In the genomic region with DNA sequence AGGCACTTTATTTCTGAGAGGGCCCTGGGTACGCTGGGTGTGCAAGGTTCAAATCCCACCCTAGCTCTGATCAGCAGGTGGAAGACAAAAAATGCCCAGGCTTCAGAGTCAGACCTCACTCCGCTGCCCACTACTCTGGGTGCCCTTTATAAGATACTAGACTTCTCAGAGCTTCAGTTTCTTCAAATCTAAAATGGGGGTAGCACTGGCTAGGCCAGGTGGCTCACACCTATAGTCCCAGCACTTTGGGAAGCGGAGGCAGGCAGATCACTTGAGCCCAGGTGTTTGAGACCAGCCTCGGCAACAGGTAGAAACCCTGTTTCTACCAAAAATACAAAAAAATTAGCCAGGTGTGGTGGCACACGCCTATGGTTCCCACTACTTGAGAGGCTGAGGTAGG, we compare ENCODE assay signal across 32 cellular contexts. TPM values are rescaled to one million over a fixed set of nuclear protein-coding genes. Genes with fewer than 3 reads are reported as not detected.
A peak's percentile ranks its signal among the peaks of the same experiment; 100 is the strongest.
DNase-seq lines count a peak whose midpoint lies in the region; ATAC-seq and TF ChIP-seq lines count a peak whose summit lies in the region.
"Had no signal": no experiment of that assay in that cellular context is flagged by ENCODE, and none has a peak within 500 bp of the region (broad histone marks: within the 10 kb centered on the region; RNA-seq: fewer than 3 reads in every experiment).

No MANE protein-coding gene starts in this region.

- H3K36me3 Mint-ChIP-seq in activated CD8-positive, alpha-beta T cell treated with anti-CD3 and anti-CD28 coated beads for 36 hours (ENCODE audit: low read depth), result peaks cover 20% of the 10 kb centered on the region
- H3K36me3 Mint-ChIP-seq in activated CD8-positive, alpha-beta T cell treated with anti-CD3 and anti-CD28 coated beads, Interleukin-2, amount 10 ng/mL, durations not matched to agents 7 days and 5 days (ENCODE audit: low read depth), result peaks cover 42% of the 10 kb centered on the region
- H3K36me3 Mint-ChIP-seq in endodermal cell (ENCODE audit: low read depth) (peaks cover 53% of the 10 kb centered on the region), nephron progenitor cell (ENCODE audit: low read depth) (peaks cover 35% of the 10 kb centered on the region), CD14-positive monocyte (peaks cover 35 to 50% of the 10 kb centered on the region in 2 donors)

- CTCF ChIA-PET in activated CD8-positive, alpha-beta T cell treated with anti-CD3 and anti-CD28 coated beads for 36 hours (lab: Charles Lee), result interaction anchor here (1.6 kb wide), 1 partner anchor 8 kb away, joined by 3 read pairs; no protein-coding TSS in a partner anchor
- CTCF ChIA-PET in activated CD8-positive, alpha-beta T cell treated with anti-CD3 and anti-CD28 coated beads, Interleukin-2, amount 10 ng/mL, durations not matched to agents 7 days and 5 days (lab: Charles Lee), result interaction anchor here (1.1 to 1.3 kb wide), 2 partner anchors 24 to 103 kb away, joined by 3 read pairs; no protein-coding TSS in a partner anchor

- no peaks in the 10 kb centered on the region for H3K9me3 Mint-ChIP-seq in activated CD8-positive, alpha-beta T cell treated with anti-CD3 and anti-CD28 coated beads for 36 hours
- H3K9me3 Mint-ChIP-seq in activated CD8-positive, alpha-beta T cell treated with anti-CD3 and anti-CD28 coated beads, Interleukin-2, amount 10 ng/mL, durations not matched to agents 7 days and 5 days (ENCODE audit: insufficient read depth), result no peaks in the 10 kb centered on the region
- H3K9me3 Mint-ChIP-seq in endodermal cell (peaks cover 10% of the 10 kb centered on the region), nephron progenitor cell (peaks cover 8% of the 10 kb centered on the region), CD14-positive monocyte (peaks cover 0 to 10% (median 6%) of the 10 kb centered on the region in 7 donors)
- H3K9me3 Mint-ChIP-seq: T-helper 2 cell treated with Interferon-gamma antibody and Interleukin-4, amounts not matched to agents 5 μg/mL and 100 μg/mL, for 36 hours had no signal

- POLR2A ChIA-PET in activated CD8-positive, alpha-beta T cell treated with anti-CD3 and anti-CD28 coated beads for 36 hours (lab: Charles Lee), result no interaction called here
- POLR2A ChIA-PET in activated CD8-positive, alpha-beta T cell treated with anti-CD3 and anti-CD28 coated beads, Interleukin-2, amount 10 ng/mL, durations not matched to agents 7 days and 5 days (lab: Charles Lee), result no interaction called here

- peaks cover 18% of the 10 kb centered on the region for H4K20me1 ChIP-seq in Loucy (ENCODE audit: insufficient read depth, low read length, poor library complexity, severe bottlenecking)

- H3K4me3 ChIP-seq in Loucy (ENCODE audit: low read length, poor library complexity, severe bottlenecking) (no peak overlapping the region), endodermal cell (ENCODE audit: low read length) (peak overlapping the region; percentile 87)
- H3K4me3 ChIP-seq: adrenal gland, body of pancreas, esophagus squamous epithelium, right lobe of liver, stomach, uterus had no signal

- H3K4me2 ChIP-seq in Loucy (ENCODE audit: low read depth, low read length, poor library complexity, severe bottlenecking), result peak overlapping the region; percentile 97

- H3K27me3 Mint-ChIP-seq in activated CD8-positive, alpha-beta T cell treated with anti-CD3 and anti-CD28 coated beads for 36 hours, result no peaks in the 10 kb centered on the region
- H3K27me3 Mint-ChIP-seq in activated CD8-positive, alpha-beta T cell treated with anti-CD3 and anti-CD28 coated beads, Interleukin-2, amount 10 ng/mL, durations not matched to agents 7 days and 5 days (ENCODE audit: low read depth), result no peaks in the 10 kb centered on the region
- H3K27me3 Mint-ChIP-seq in endodermal cell (ENCODE audit: insufficient read depth) (no peaks in the 10 kb centered on the region), nephron progenitor cell (ENCODE audit: low read depth, poor library complexity) (peaks cover 3% of the 10 kb centered on the region), CD14-positive monocyte (ENCODE audit: low read depth in 3 of 3) (no peaks in the 10 kb centered on the region)

- peaks cover 40% of the 10 kb centered on the region for H3K4me1 ChIP-seq in Loucy (ENCODE audit: insufficient read depth, low read length, poor library complexity, severe bottlenecking)
- peaks cover 16% of the 10 kb centered on the region for H3K4me1 ChIP-seq in endodermal cell (ENCODE audit: control insufficient read depth, insufficient read depth, low read length)
- H3K4me1 ChIP-seq: uterus had no signal

- H3K4me3 Mint-ChIP-seq in activated CD8-positive, alpha-beta T cell treated with anti-CD3 and anti-CD28 coated beads for 36 hours, result peak overlapping the region; percentile 90
- H3K4me3 Mint-ChIP-seq in activated CD8-positive, alpha-beta T cell treated with anti-CD3 and anti-CD28 coated beads, Interleukin-2, amount 10 ng/mL, durations not matched to agents 7 days and 5 days, result no peak overlapping the region
- peak overlapping the region; percentile 89 for H3K4me3 Mint-ChIP-seq in endodermal cell
- H3K4me3 Mint-ChIP-seq in nephron progenitor cell, result peak overlapping the region; percentile 5
- no peak overlapping the region for H3K4me3 Mint-ChIP-seq in CD14-positive monocyte

- ATAC-seq in activated CD8-positive, alpha-beta T cell treated with anti-CD3 and anti-CD28 coated beads for 36 hours, result no peak
- no peak for ATAC-seq in activated CD8-positive, alpha-beta T cell treated with anti-CD3 and anti-CD28 coated beads, Interleukin-2, amount 10 ng/mL, durations not matched to agents 7 days and 5 days
- ATAC-seq in GM21447 (IDR thresholded peaks at IDR 0.05; ENCODE audit: unreplicated experiment) (no peak), HG02623 (IDR thresholded peaks at IDR 0.05; ENCODE audit: unreplicated experiment) (no peak)
- ATAC-seq: body of pancreas, PC-3, right lobe of liver had no signal

- H3F3A ChIP-seq in Loucy (ENCODE audit: low read depth), result peaks cover 2% of the 10 kb centered on the region; the same call in 1 of the 2 replicates

- H3K27ac Mint-ChIP-seq in activated CD8-positive, alpha-beta T cell treated with anti-CD3 and anti-CD28 coated beads for 36 hours, result no peak overlapping the region
- H3K27ac Mint-ChIP-seq in activated CD8-positive, alpha-beta T cell treated with anti-CD3 and anti-CD28 coated beads, Interleukin-2, amount 10 ng/mL, durations not matched to agents 7 days and 5 days, result no peak overlapping the region
- H3K27ac Mint-ChIP-seq in endodermal cell, result no peak overlapping the region
- H3K27ac Mint-ChIP-seq in nephron progenitor cell, result no peak overlapping the region
- H3K27ac Mint-ChIP-seq in CD14-positive monocyte, result peak overlapping the region in 1 of 7 donors; percentile 25
- H3K27ac Mint-ChIP-seq: H9; T-helper 2 cell treated with Interferon-gamma antibody and Interleukin-4, amounts not matched to agents 5 μg/mL and 100 μg/mL, for 36 hours had no signal

- peaks cover 31% of the 10 kb centered on the region; the same call in 1 of the 2 replicates for H3K79me2 ChIP-seq in Loucy (ENCODE audit: insufficient read depth, low read length)

- H3K4me1 Mint-ChIP-seq in activated CD8-positive, alpha-beta T cell treated with anti-CD3 and anti-CD28 coated beads for 36 hours (ENCODE audit: low read depth), result peaks cover 31% of the 10 kb centered on the region
- H3K4me1 Mint-ChIP-seq in activated CD8-positive, alpha-beta T cell treated with anti-CD3 and anti-CD28 coated beads, Interleukin-2, amount 10 ng/mL, durations not matched to agents 7 days and 5 days (ENCODE audit: low read depth), result peaks cover 42% of the 10 kb centered on the region
- H3K4me1 Mint-ChIP-seq in endodermal cell, result peaks cover 23% of the 10 kb centered on the region
- H3K4me1 Mint-ChIP-seq in nephron progenitor cell, result peaks cover 27% of the 10 kb centered on the region
- peaks cover 43% of the 10 kb centered on the region for H3K4me1 Mint-ChIP-seq in CD14-positive monocyte

- TF ChIP-seq CTCF in activated CD8-positive, alpha-beta T cell treated with anti-CD3 and anti-CD28 coated beads for 36 hours (IDR thresholded peaks at IDR 0.05), result no peak
- no peak for TF ChIP-seq CTCF in Loucy (conservative IDR thresholded peaks at IDR 0.05; ENCODE audit: low read length)
- no peak for TF ChIP-seq CTCF in endodermal cell (conservative IDR thresholded peaks at IDR 0.05)
- TF ChIP-seq CTCF in nephron progenitor cell (IDR thresholded peaks at IDR 0.05), result no peak
- TF ChIP-seq CTCF in CD14-positive monocyte (IDR thresholded peaks at IDR 0.05), result no peak

- H3K36me3 ChIP-seq in Loucy (ENCODE audit: insufficient read depth, low read length) (no peaks in the 10 kb centered on the region), endodermal cell (ENCODE audit: control insufficient read depth, insufficient read depth, low read length) (peaks cover 53% of the 10 kb centered on the region)
- H3K36me3 ChIP-seq: uterus had no signal

- no peak overlapping the region for H3K27ac ChIP-seq in endodermal cell (ENCODE audit: low read depth, low read length)
- H3K27ac ChIP-seq: adrenal gland, body of pancreas, esophagus squamous epithelium, HL-60, KMS-11, right lobe of liver, stomach, uterus had no signal

- no peaks in the 10 kb centered on the region for H3K9me3 ChIP-seq in Loucy (ENCODE audit: insufficient read depth, low read depth, low read length)
- peaks cover 19% of the 10 kb centered on the region for H3K9me3 ChIP-seq in endodermal cell (ENCODE audit: control insufficient read depth, low read length)
- H3K9me3 ChIP-seq: adrenal gland, body of pancreas, esophagus squamous epithelium, right lobe of liver, stomach, uterus had no signal

- H3K9ac ChIP-seq in Loucy (ENCODE audit: low read depth, low read length, poor library complexity, severe bottlenecking), result no peak overlapping the region
- H3K9ac ChIP-seq in endodermal cell (ENCODE audit: extremely low read depth, low read length, poor library complexity, severe bottlenecking), result no peak overlapping the region
- H3K9ac ChIP-seq: KMS-11 had no signal

- intact Hi-C loops in activated CD8-positive, alpha-beta T cell treated with anti-CD3 and anti-CD28 coated beads for 36 hours (cut with micrococcal nuclease), result loop anchor here (5.0 kb wide), 1 partner anchor 106 kb away; no protein-coding TSS in a partner anchor
- intact Hi-C loops in CD14-positive monocyte (cut with micrococcal nuclease), result loop anchor here (5.0 to 10.0 kb wide), 4 partner anchors 111 to 426 kb away; a partner anchor contains a TSS

- no peaks in the 10 kb centered on the region for H3K9me2 ChIP-seq in Loucy (replicated peaks; ENCODE audit: low read depth, low read length)

- H2AFZ ChIP-seq in Loucy (ENCODE audit: low read length), result no peak overlapping the region

- no peak for DNase-seq in activated CD8-positive, alpha-beta T cell treated with anti-CD3 and anti-CD28 coated beads for 36 hours
- no peak for DNase-seq in activated CD8-positive, alpha-beta T cell treated with anti-CD3 and anti-CD28 coated beads, Interleukin-2, amount 10 ng/mL, durations not matched to agents 7 days and 5 days
- DNase-seq in endodermal cell, result no peak
- no peak for DNase-seq in nephron progenitor cell
- DNase-seq in CD14-positive monocyte (ENCODE audit: low spot score), result no peak
- DNase-seq: 8988T; activated CD4-positive, alpha-beta T cell treated with anti-CD3 and anti-CD28 coated beads for 1 hour; activated naive CD4-positive, alpha-beta T cell; adrenal gland; body of pancreas; cerebellar nuclear complex; dermis blood vessel endothelial cell; DMS 273 treated with DMSO at 0.1 percent for 48 hours; esophagus squamous epithelium; foreskin melanocyte; H9; mammary epithelial cell; NCI-H1417; NCI-H2029 treated with DMSO at 0.1 percent for 48 hours; NCI-H2227 treated with DMSO at 0.1 percent for 48 hours; NCI-H526 treated with DMSO at 0.1 percent for 48 hours; PC-3; SHP77; stomach; uterus had no signal

- WGBS in endodermal cell (ENCODE audit: insufficient coverage in 1 of 2, insufficient read length in 1 of 2), 2 experiments, result 94 to 96% methylated on average over 5 of the region's 5 CpGs

- H3K27me3 ChIP-seq in Loucy (ENCODE audit: insufficient read depth, low read length, poor library complexity, severe bottlenecking), result no peaks in the 10 kb centered on the region
- H3K27me3 ChIP-seq in endodermal cell (ENCODE audit: control insufficient read depth, insufficient read depth, low read length, poor library complexity, severe bottlenecking), result no peaks in the 10 kb centered on the region
- H3K27me3 ChIP-seq: adrenal gland, body of pancreas, esophagus squamous epithelium, right lobe of liver, stomach, uterus had no signal

RNA-seq across cellular contexts. Expression of a gene that starts 1.7 kb away (rescaled TPM):
- total RNA-seq in activated CD8-positive, alpha-beta T cell treated with anti-CD3 and anti-CD28 coated beads for 36 hours, result 10 to 100 TPM; 32.9 to 37.5 TPM
- 10 to 100 TPM; 67.0 to 68.6 TPM for total RNA-seq in activated CD8-positive, alpha-beta T cell treated with anti-CD3 and anti-CD28 coated beads, Interleukin-2, amount 10 ng/mL, durations not matched to agents 7 days and 5 days
- total RNA-seq in endodermal cell, result 100 to 1,000 TPM; 139 to 163 TPM
- polyA plus RNA-seq in endodermal cell (2013, experiment 1 of 2), result 62.2 TPM
- polyA plus RNA-seq in endodermal cell (2013, experiment 2 of 2), result 62.7 TPM
- polyA plus RNA-seq in CD14-positive monocyte, result 10 to 100 TPM; 25.7 to 44.4 TPM

RNA-seq across cellular contexts. Expression of a gene that starts 2.5 kb away (rescaled TPM):
- total RNA-seq in activated CD8-positive, alpha-beta T cell treated with anti-CD3 and anti-CD28 coated beads for 36 hours, result 1 to 10 TPM; 5.6 to 7.0 TPM
- 10 to 100 TPM; 16.6 to 17.0 TPM for total RNA-seq in activated CD8-positive, alpha-beta T cell treated with anti-CD3 and anti-CD28 coated beads, Interleukin-2, amount 10 ng/mL, durations not matched to agents 7 days and 5 days
- total RNA-seq in endodermal cell, result 10 to 100 TPM in 1 of 2 donors, 1 to 10 TPM in 1; 9.8 to 10.8 TPM
- 11.5 TPM for polyA plus RNA-seq in endodermal cell (2013, experiment 1 of 2)
- polyA plus RNA-seq in endodermal cell (2013, experiment 2 of 2), result 8.2 TPM
- polyA plus RNA-seq in CD14-positive monocyte, result 1 to 10 TPM; 1.9 to 4.7 TPM

RNA-seq across cellular contexts. Expression of a gene that starts 22.6 kb away (rescaled TPM):
- total RNA-seq in activated CD8-positive, alpha-beta T cell treated with anti-CD3 and anti-CD28 coated beads for 36 hours, result under 1 TPM; 0.25 to 0.63 TPM
- under 1 TPM; 0.50 to 0.61 TPM for total RNA-seq in activated CD8-positive, alpha-beta T cell treated with anti-CD3 and anti-CD28 coated beads, Interleukin-2, amount 10 ng/mL, durations not matched to agents 7 days and 5 days
- total RNA-seq in endodermal cell, result 100 to 1,000 TPM in 1 of 2 donors, 10 to 100 TPM in 1; 99.8 to 105 TPM
- polyA plus RNA-seq in endodermal cell (2013, experiment 1 of 2), result 34.0 TPM
- polyA plus RNA-seq in endodermal cell (2013, experiment 2 of 2), result 34.0 TPM
- polyA plus RNA-seq in CD14-positive monocyte, result not detected

RNA-seq across cellular contexts. Expression of a gene that starts 32.0 kb away (rescaled TPM):
- not detected for total RNA-seq in activated CD8-positive, alpha-beta T cell treated with anti-CD3 and anti-CD28 coated beads for 36 hours
- not detected for total RNA-seq in activated CD8-positive, alpha-beta T cell treated with anti-CD3 and anti-CD28 coated beads, Interleukin-2, amount 10 ng/mL, durations not matched to agents 7 days and 5 days
- total RNA-seq in endodermal cell, result under 1 TPM; 0.29 to 0.60 TPM
- polyA plus RNA-seq in endodermal cell (2013, experiment 1 of 2), result 1.1 TPM
- polyA plus RNA-seq in endodermal cell (2013, experiment 2 of 2), result 0.50 TPM
- not detected for polyA plus RNA-seq in CD14-positive monocyte
- total RNA-seq: body of pancreas, dermis blood vessel endothelial cell, H9, right lobe of liver, uterus had no signal

Comparison
In these comparisons a context has a peak if more than half of its experiments do, and no peak if none do; other contexts are left out.
1. H3K4me3 Mint-ChIP-seq: peak in activated CD8-positive, alpha-beta T cell treated with anti-CD3 and anti-CD28 coated beads for 36 hours (single experiment), endodermal cell (single experiment) and nephron progenitor cell (single experiment); none in activated CD8-positive, alpha-beta T cell treated with anti-CD3 and anti-CD28 coated beads, Interleukin-2, amount 10 ng/mL, durations not matched to agents 7 days and 5 days (single experiment) and CD14-positive monocyte (0 of 2).
2. RNA of a gene that starts 22.6 kb away (total RNA-seq): 99.8 to 105 TPM in endodermal cell; 0.25 to 0.63 TPM in activated CD8-positive, alpha-beta T cell treated with anti-CD3 and anti-CD28 coated beads for 36 hours and 0.50 to 0.61 TPM in activated CD8-positive, alpha-beta T cell treated with anti-CD3 and anti-CD28 coated beads, Interleukin-2, amount 10 ng/mL, durations not matched to agents 7 days and 5 days; every median in the first group is over 10 times any median in the second.